In genomic region chr2:170567427-170567826, GRCh38 we compare ENCODE assay signal across 1 cellular context.
TF ChIP-seq lines count a peak whose summit lies in the region.

No MANE protein-coding gene starts in this region.

TF ChIP-seq in A549, 52 proteins besides CTCF, POLR2A, EP300 and RAD21 (continued from another document):
- no peak for TF ChIP-seq REST (IDR thresholded peaks at IDR 0.05)
- no peak for TF ChIP-seq EHF (CRISPR knock-in tag; IDR thresholded peaks at IDR 0.05)
- TF ChIP-seq MYC (IDR thresholded peaks at IDR 0.05; ENCODE audit: borderline replicate concordance, low read length): no peak
- TF ChIP-seq ZNF302 (CRISPR knock-in tag; IDR thresholded peaks at IDR 0.05): no peak
